In genomic region chr10:96089670-96090462, GRCh38 we compare ENCODE assay signal across 1 cellular context.
TF ChIP-seq lines count a peak whose summit lies in the region.

No MANE protein-coding gene starts in this region.

TF ChIP-seq in HEK293, 187 proteins besides CTCF, POLR2A, EP300 and RAD21 (continued from another document and continues in another):
- TF ChIP-seq ZNF280D (tag by site-specific recombination; IDR thresholded peaks at IDR 0.05) (0 out of 2 replicates have a peak, but pooled peaks have one; percentile 27), ZBTB21 (tag by site-specific recombination; IDR thresholded peaks at IDR 0.05) (peak; percentile 93), ZNF248 (tag by site-specific recombination; IDR thresholded peaks at IDR 0.05) (no peak), HIC1 (tag by site-specific recombination; IDR thresholded peaks at IDR 0.05) (no peak), ZNF335 (tag by site-specific recombination; conservative IDR thresholded peaks at IDR 0.05) (peak; percentile 97), ZNF792 (tag by site-specific recombination; IDR thresholded peaks at IDR 0.05) (0 out of 2 replicates have a peak, but pooled peaks have one; percentile 13), ZNF654 (tag by site-specific recombination; IDR thresholded peaks at IDR 0.05; ENCODE audit: low read depth) (no peak), YY2 (tag by site-specific recombination; IDR thresholded peaks at IDR 0.05) (peak; percentile 94), ZNF692 (tag by site-specific recombination; IDR thresholded peaks at IDR 0.05) (peak; percentile 96), ZNF518A (tag by site-specific recombination; conservative IDR thresholded peaks at IDR 0.05; ENCODE audit: low read depth) (peak; percentile 100), ZNF48 (tag by site-specific recombination; IDR thresholded peaks at IDR 0.05) (no peak), ZNF311 (tag by site-specific recombination; IDR thresholded peaks at IDR 0.05; ENCODE audit: borderline replicate concordance) (no peak), ZNF747 (tag by site-specific recombination; IDR thresholded peaks at IDR 0.05) (no peak), ZEB2 (tag by site-specific recombination; IDR thresholded peaks at IDR 0.05) (peak; percentile 86), ZBTB8A (tag by site-specific recombination; IDR thresholded peaks at IDR 0.05) (peak; percentile 79), ZNF488 (tag by site-specific recombination; IDR thresholded peaks at IDR 0.05) (no peak), ZNF302 (tag by site-specific recombination; IDR thresholded peaks at IDR 0.05; ENCODE audit: low read depth) (no peak), ZNF600 (tag by site-specific recombination; IDR thresholded peaks at IDR 0.05) (0 out of 2 replicates have a peak, but pooled peaks have one; percentile 14), ZNF768 (tag by site-specific recombination; IDR thresholded peaks at IDR 0.05) (no peak), SETDB1 (IDR thresholded peaks at IDR 0.05; ENCODE audit: insufficient read length, low read length) (peak; percentile 71), ZNF621 (tag by site-specific recombination; IDR thresholded peaks at IDR 0.05) (no peak), ZBTB26 (tag by site-specific recombination; optimal IDR thresholded peaks at IDR 0.05) (peak; percentile 39), ZNF701 (tag by site-specific recombination; IDR thresholded peaks at IDR 0.05) (peak; percentile 93), ZNF510 (tag by site-specific recombination; IDR thresholded peaks at IDR 0.05; ENCODE audit: insufficient replicate concordance) (no peak), ZNF140 (tag by site-specific recombination; IDR thresholded peaks at IDR 0.05) (no peak), REST (tag by site-specific recombination; IDR thresholded peaks at IDR 0.05) (no peak; the same call in 1 of the 2 replicates), AEBP2 (tag by site-specific recombination; IDR thresholded peaks at IDR 0.05; ENCODE audit: borderline replicate concordance) (no peak), GLI2 (tag by site-specific recombination; IDR thresholded peaks at IDR 0.05; ENCODE audit: borderline replicate concordance, low read depth) (peak; percentile 18; the same call in 1 of the 2 replicates), ZNF221 (tag by site-specific recombination; IDR thresholded peaks at IDR 0.05; ENCODE audit: borderline replicate concordance) (no peak), ZXDB (tag by site-specific recombination; IDR thresholded peaks at IDR 0.05) (peak; percentile 92), ZSCAN18 (tag by site-specific recombination; IDR thresholded peaks at IDR 0.05) (no peak), ZNF202 (tag by site-specific recombination; IDR thresholded peaks at IDR 0.05; ENCODE audit: borderline replicate concordance) (no peak), ZNF132 (tag by site-specific recombination; IDR thresholded peaks at IDR 0.05; ENCODE audit: borderline replicate concordance) (no peak), ZBTB6 (tag by site-specific recombination; IDR thresholded peaks at IDR 0.05) (peak; percentile 96), ZBTB1 (tag by site-specific recombination; IDR thresholded peaks at IDR 0.05) (no peak), GFI1B (tag by site-specific recombination; IDR thresholded peaks at IDR 0.05) (no peak)
